In genomic region chr16:2156025-2156848, GRCh38 we compare ENCODE assay signal across 8 cellular contexts. TPM values are rescaled to one million over a fixed set of nuclear protein-coding genes. Genes with fewer than 3 reads are reported as not detected.
DNase-seq lines count a peak whose midpoint lies in the region; ATAC-seq, FAIRE-seq and TF ChIP-seq lines count a peak whose summit lies in the region.

No MANE protein-coding gene starts in this region.

- intact Hi-C loops in Right ventricle myocardium superior (cut with DNase I): no loop called here

- FAIRE-seq in GM19239 (lab: Jason Lieb, UNC): no peak

- H3K36me3 ChIP-seq in cardiac muscle cell: no peaks in the 10 kb centered on the region

- H3K27me3 Mint-ChIP-seq in T-cell (no peaks in the 10 kb centered on the region), nephron progenitor cell (ENCODE audit: low read depth, poor library complexity) (no peaks in the 10 kb centered on the region)

- ATAC-seq in Right ventricle myocardium superior (ENCODE audit: poor library complexity) (no peak), T-cell (replicated peaks in 1 of 4) (no peak), GM18520 (IDR thresholded peaks at IDR 0.05; ENCODE audit: unreplicated experiment) (no peak), GM21526 (IDR thresholded peaks at IDR 0.05; ENCODE audit: low FRiP score, unreplicated experiment) (no peak)

- H3K4me1 ChIP-seq in cardiac muscle cell (ENCODE audit: low read depth): peaks cover 29% of the 10 kb centered on the region

- no peaks in the 10 kb centered on the region for H3K9me3 Mint-ChIP-seq in T-cell
- no peaks in the 10 kb centered on the region for H3K9me3 Mint-ChIP-seq in nephron progenitor cell

- DNase-seq in cardiac muscle cell (ENCODE audit: low read depth in 1 of 2, low spot score in 1 of 2): peak; percentile 59 to 74
- no peak for DNase-seq in Right ventricle myocardium superior
- DNase-seq in T-cell: no peak
- DNase-seq in epidermal melanocyte (ENCODE audit: insufficient read length, low spot score): peak; percentile 64
- peak; percentile 44 for DNase-seq in nephron progenitor cell
- no peak for DNase-seq in GM19239 (ENCODE audit: insufficient read length, low spot score)

- POLR2A ChIA-PET in T-cell (lab: Charles Lee): interaction anchor here (0.6 to 1.5 kb wide), 12 partner anchors 16 to 530 kb away, joined by 3 to 10 read pairs (median 5); partner anchors contain the start of genes AMDHD2 (in 1 of the 2), KCTD5 (in 1 of the 2), MSRB1 (in 1 of the 2) and NTHL1 (in 1 of the 2)

- H3K4me1 Mint-ChIP-seq in T-cell: peaks cover 46 to 62% (median 53%) of the 10 kb centered on the region in 3 donors
- peaks cover 71% of the 10 kb centered on the region for H3K4me1 Mint-ChIP-seq in nephron progenitor cell

- no peak for TF ChIP-seq CTCF in cardiac muscle cell (IDR thresholded peaks at IDR 0.05; ENCODE audit: low read depth, low read length)
- no peak for TF ChIP-seq CTCF in nephron progenitor cell (IDR thresholded peaks at IDR 0.05)

- no peaks in the 10 kb centered on the region for H3K27me3 ChIP-seq in cardiac muscle cell

- H3K27ac Mint-ChIP-seq in T-cell (peak overlapping the region; percentile 88 to 94), nephron progenitor cell (peak overlapping the region; percentile 75)

- H3K4me3 Mint-ChIP-seq in T-cell: peak overlapping the region; percentile 79 to 96 (median 94)
- H3K4me3 Mint-ChIP-seq in nephron progenitor cell: peak overlapping the region; percentile 90

- H3K4me3 ChIP-seq in cardiac muscle cell: peak overlapping the region; percentile 91

- CTCF ChIA-PET in T-cell (lab: Charles Lee): interaction anchor here (0.6 to 4.1 kb wide), 13 partner anchors 10 to 374 kb away, joined by 3 to 24 read pairs (median 4); partner anchors contain the start of genes NTHL1 (in 1 of the 2), NUBP2 (in 1 of the 2), PKD1 (in 1 of the 2) and SPSB3 (in 1 of the 2)

- H3K9me3 ChIP-seq in cardiac muscle cell (ENCODE audit: low read depth): no peaks in the 10 kb centered on the region

- peak overlapping the region; percentile 63 for H3K27ac ChIP-seq in cardiac muscle cell

- H3K36me3 Mint-ChIP-seq in T-cell (peaks cover 4% of the 10 kb centered on the region), nephron progenitor cell (ENCODE audit: low read depth) (peaks cover 2% of the 10 kb centered on the region)

RNA-seq across cellular contexts. Expression of gene TRAF7, which starts 0.7 kb away (rescaled TPM):
- total RNA-seq in cardiac muscle cell (67.5 and 71.6 TPM in 2 replicates), Right ventricle myocardium superior (23.4 TPM), T-cell (10 to 100 TPM; 25.6 to 54.3 (median 43.9) TPM)
- 32.3 and 37.4 TPM in 2 replicates for polyA plus RNA-seq in cardiac muscle cell

RNA-seq across cellular contexts. Expression of gene RAB26, which starts 7.8 kb away (rescaled TPM):
- total RNA-seq in cardiac muscle cell: 5.0 and 6.5 TPM in 2 replicates
- polyA plus RNA-seq in cardiac muscle cell: 12.1 and 16.7 TPM in 2 replicates
- total RNA-seq in Right ventricle myocardium superior: 0.43 TPM
- under 1 TPM in 2 of 5 donors, not detected in 3; 0.19 to 0.66 TPM for total RNA-seq in T-cell

RNA-seq across cellular contexts. Expression of gene PKD1, which starts 20.5 kb away (rescaled TPM):
- 115 and 206 TPM in 2 replicates for total RNA-seq in cardiac muscle cell
- polyA plus RNA-seq in cardiac muscle cell: 49.9 and 55.3 TPM in 2 replicates
- total RNA-seq in Right ventricle myocardium superior: 82.8 TPM
- 100 to 1,000 TPM in 4 of 5 donors, 10 to 100 TPM in 1; 99.4 to 152 (median 137) TPM for total RNA-seq in T-cell

RNA-seq across cellular contexts. Expression of gene CASKIN1, which starts 40.2 kb away (rescaled TPM):
- total RNA-seq in cardiac muscle cell: 15.5 TPM in 2 replicates
- 14.3 and 15.4 TPM in 2 replicates for polyA plus RNA-seq in cardiac muscle cell
- 5.3 TPM for total RNA-seq in Right ventricle myocardium superior
- total RNA-seq in T-cell: under 1 TPM in 2 of 5 donors, not detected in 3; 0.06 to 0.47 TPM

RNA-seq across cellular contexts. Expression of gene MLST8, which starts 49.0 kb away (rescaled TPM):
- 81.4 and 100.0 TPM in 2 replicates for total RNA-seq in cardiac muscle cell
- polyA plus RNA-seq in cardiac muscle cell: 117 and 122 TPM in 2 replicates
- 23.2 TPM for total RNA-seq in Right ventricle myocardium superior
- 10 to 100 TPM; 26.2 to 32.5 (median 30.2) TPM for total RNA-seq in T-cell

Comparison
In these comparisons a context has a peak if more than half of its experiments do, and no peak if none do; other contexts are left out.
1. DNase-seq: peak in cardiac muscle cell (2 of 2), epidermal melanocyte (single experiment) and nephron progenitor cell (single experiment); none in Right ventricle myocardium superior (single experiment), T-cell (0 of 34) and GM19239 (single experiment).